In genomic region chr11:128095459-128096096, GRCh38 we compare ENCODE assay signal across 12 cellular contexts.
DNase-seq lines count a peak whose midpoint lies in the region; ATAC-seq and TF ChIP-seq lines count a peak whose summit lies in the region.
"Had no signal": no experiment of that assay in that cellular context is flagged by ENCODE, and none has a peak within 500 bp of the region (broad histone marks: within the 10 kb centered on the region; RNA-seq: fewer than 3 reads in every experiment).

No MANE protein-coding gene starts in this region.

- H3K4me3 ChIP-seq in BJ (ENCODE audit: low read depth, low read length) (no peak overlapping the region), kidney epithelial cell (ENCODE audit: low read depth, low read length) (no peak overlapping the region), neural progenitor cell (no peak overlapping the region), Karpas-422 (ENCODE audit: low read length) (no peak overlapping the region)

- no peak for TF ChIP-seq CTCF in BJ (IDR thresholded peaks at IDR 0.05; ENCODE audit: insufficient read depth, low read depth, low read length)
- TF ChIP-seq CTCF in HFFc6 (IDR thresholded peaks at IDR 0.05), result peak; percentile 59; the same call in 1 of the 2 replicates
- peak; percentile 38 for TF ChIP-seq CTCF in VCaP (conservative IDR thresholded peaks at IDR 0.05)
- peak; percentile 29 for TF ChIP-seq CTCF in kidney epithelial cell (IDR thresholded peaks at IDR 0.05; ENCODE audit: insufficient read depth, low read length, poor library complexity, severe bottlenecking)
- TF ChIP-seq CTCF in neural progenitor cell (IDR thresholded peaks at IDR 0.05), result no peak

- POLR2A ChIA-PET in BJ (lab: Charles Lee), result no interaction called here

- no peaks in the 10 kb centered on the region for H3K9me2 ChIP-seq in Karpas-422 (replicated peaks; ENCODE audit: insufficient read depth, low read length)

- H3K4me3 Mint-ChIP-seq in HFFc6 (peak overlapping the region; percentile 54), neural progenitor cell (no peak overlapping the region)
- H3K4me3 Mint-ChIP-seq in stimulated activated naive B cell treated with anti-CD40 and anti-IgM and Interleukin-4, amounts not matched to agents 10 μg/mL and 1 μg/mL and 100 μg/mL, for 72 hours, result no peak overlapping the region
- H3K4me3 Mint-ChIP-seq: memory B cell had no signal

- DNase-seq in BJ (ENCODE audit: low read depth) (peak; percentile 44), HFFc6 (peak; percentile 93), kidney epithelial cell (ENCODE audit: low read depth) (peak; percentile 90), neural progenitor cell (ENCODE audit: low spot score) (no peak), NCI-H446 (lab: John Stamatoyannopoulos, UW) (no peak), Karpas-422 (no peak)
- DNase-seq in stimulated activated naive B cell treated with anti-CD40 and anti-IgM and Interleukin-4, amounts not matched to agents 10 μg/mL and 1 μg/mL and 100 μg/mL, for 72 hours, result no peak
- DNase-seq: caudate nucleus, NCI-H2081 treated with DMSO at 0.1 percent for 48 hours, WERI-Rb-1 had no signal

- H3K27ac Mint-ChIP-seq in HFFc6 (peak overlapping the region; percentile 99), neural progenitor cell (no peak overlapping the region)
- H3K27ac Mint-ChIP-seq in stimulated activated naive B cell treated with anti-CD40 and anti-IgM and Interleukin-4, amounts not matched to agents 10 μg/mL and 1 μg/mL and 100 μg/mL, for 72 hours, result no peak overlapping the region
- H3K27ac Mint-ChIP-seq: memory B cell had no signal

- H3K36me3 ChIP-seq in BJ (ENCODE audit: control insufficient read depth, insufficient read depth, low read length) (no peaks in the 10 kb centered on the region), kidney epithelial cell (ENCODE audit: control insufficient read depth, insufficient read depth, low read length) (no peaks in the 10 kb centered on the region), neural progenitor cell (peaks cover 3% of the 10 kb centered on the region), Karpas-422 (ENCODE audit: insufficient read depth, low read length) (no peaks in the 10 kb centered on the region)
- H3K36me3 ChIP-seq: WERI-Rb-1 had no signal

- H3F3A ChIP-seq in neural progenitor cell (ENCODE audit: low read depth), result no peaks in the 10 kb centered on the region

- H3K4me2 ChIP-seq in neural progenitor cell (no peak overlapping the region), Karpas-422 (ENCODE audit: low read depth, low read length, poor library complexity, severe bottlenecking) (no peak overlapping the region)

- CTCF ChIA-PET in BJ (lab: Yijun Ruan, JAX), result interaction anchor here (0.9 to 1.6 kb wide), 2 partner anchors 8 to 21 kb away, joined by 3 to 4 read pairs; no protein-coding TSS in a partner anchor

- H3K79me2 ChIP-seq in neural progenitor cell (ENCODE audit: low read depth) (no peaks in the 10 kb centered on the region), Karpas-422 (ENCODE audit: low read length) (no peaks in the 10 kb centered on the region)

- no peak overlapping the region for H3K27ac ChIP-seq in VCaP
- H3K27ac ChIP-seq in neural progenitor cell, result no peak overlapping the region
- H3K27ac ChIP-seq in Karpas-422 (ENCODE audit: low read length), result no peak overlapping the region
- H3K27ac ChIP-seq: WERI-Rb-1 had no signal

- H2AFZ ChIP-seq in neural progenitor cell (replicated peaks) (no peak overlapping the region), Karpas-422 (ENCODE audit: low read length) (no peak overlapping the region)

- H3K27me3 ChIP-seq in BJ (ENCODE audit: control insufficient read depth, insufficient read depth, low read length), result no peaks in the 10 kb centered on the region
- H3K27me3 ChIP-seq in kidney epithelial cell (ENCODE audit: control insufficient read depth, insufficient read depth, low read length), result no peaks in the 10 kb centered on the region
- no peaks in the 10 kb centered on the region for H3K27me3 ChIP-seq in neural progenitor cell
- H3K27me3 ChIP-seq in Karpas-422 (ENCODE audit: low read length), result no peaks in the 10 kb centered on the region

- H3K36me3 Mint-ChIP-seq in HFFc6 (ENCODE audit: low read depth) (peaks cover under 1% of the 10 kb centered on the region), neural progenitor cell (no peaks in the 10 kb centered on the region)
- H3K36me3 Mint-ChIP-seq in stimulated activated naive B cell treated with anti-CD40 and anti-IgM and Interleukin-4, amounts not matched to agents 10 μg/mL and 1 μg/mL and 100 μg/mL, for 72 hours, result peaks cover 0 to 2% of the 10 kb centered on the region in 2 donors
- H3K36me3 Mint-ChIP-seq: memory B cell had no signal

- H3K9ac ChIP-seq in neural progenitor cell (no peak overlapping the region), Karpas-422 (ENCODE audit: low read length) (no peak overlapping the region)

- no peaks in the 10 kb centered on the region for H3K4me1 ChIP-seq in neural progenitor cell
- no peaks in the 10 kb centered on the region for H3K4me1 ChIP-seq in Karpas-422 (ENCODE audit: low read length)

- H3K9me3 ChIP-seq in neural progenitor cell (ENCODE audit: low read depth), result peaks cover 4% of the 10 kb centered on the region
- H3K9me3 ChIP-seq in Karpas-422 (ENCODE audit: low read length), result no peaks in the 10 kb centered on the region

- no peaks in the 10 kb centered on the region for H3K27me3 Mint-ChIP-seq in HFFc6 (ENCODE audit: insufficient read depth)
- peaks cover 4% of the 10 kb centered on the region for H3K27me3 Mint-ChIP-seq in neural progenitor cell (ENCODE audit: insufficient read depth, low read depth)
- peaks cover 5 to 6% of the 10 kb centered on the region in 2 donors for H3K27me3 Mint-ChIP-seq in stimulated activated naive B cell treated with anti-CD40 and anti-IgM and Interleukin-4, amounts not matched to agents 10 μg/mL and 1 μg/mL and 100 μg/mL, for 72 hours

- H3K4me1 Mint-ChIP-seq in HFFc6 (ENCODE audit: low read depth) (peaks cover 30% of the 10 kb centered on the region), neural progenitor cell (no peaks in the 10 kb centered on the region)
- peaks cover 5 to 10% of the 10 kb centered on the region in 2 donors for H3K4me1 Mint-ChIP-seq in stimulated activated naive B cell treated with anti-CD40 and anti-IgM and Interleukin-4, amounts not matched to agents 10 μg/mL and 1 μg/mL and 100 μg/mL, for 72 hours
- H3K4me1 Mint-ChIP-seq: memory B cell had no signal

- H3K9me3 Mint-ChIP-seq in HFFc6 (peaks cover under 1% of the 10 kb centered on the region), neural progenitor cell (no peaks in the 10 kb centered on the region)
- H3K9me3 Mint-ChIP-seq in stimulated activated naive B cell treated with anti-CD40 and anti-IgM and Interleukin-4, amounts not matched to agents 10 μg/mL and 1 μg/mL and 100 μg/mL, for 72 hours, result no peaks in the 10 kb centered on the region
- H3K9me3 Mint-ChIP-seq: memory B cell had no signal

- ATAC-seq in stimulated activated naive B cell treated with anti-CD40 and anti-IgM and Interleukin-4, amounts not matched to agents 10 μg/mL and 1 μg/mL and 100 μg/mL, for 72 hours (replicated peaks), result no peak

- H4K20me1 ChIP-seq in neural progenitor cell (ENCODE audit: low read depth) (no peaks in the 10 kb centered on the region), Karpas-422 (ENCODE audit: insufficient read depth, low read depth, low read length) (no peaks in the 10 kb centered on the region)

Comparison
In these comparisons a context has a peak if more than half of its experiments do, and no peak if none do; other contexts are left out.
1. DNase-seq: peak in BJ (single experiment), HFFc6 (single experiment) and kidney epithelial cell (single experiment); none in neural progenitor cell (single experiment), stimulated activated naive B cell treated with anti-CD40 and anti-IgM and Interleukin-4, amounts not matched to agents 10 μg/mL and 1 μg/mL and 100 μg/mL, for 72 hours (single experiment), NCI-H446 (0 of 2) and Karpas-422 (single experiment).
2. CTCF ChIP-seq: peak in HFFc6 (single experiment), VCaP (single experiment) and kidney epithelial cell (single experiment); none in BJ (single experiment) and neural progenitor cell (single experiment).